1 cellular context compared by ENCODE assay signal in the genomic region with DNA sequence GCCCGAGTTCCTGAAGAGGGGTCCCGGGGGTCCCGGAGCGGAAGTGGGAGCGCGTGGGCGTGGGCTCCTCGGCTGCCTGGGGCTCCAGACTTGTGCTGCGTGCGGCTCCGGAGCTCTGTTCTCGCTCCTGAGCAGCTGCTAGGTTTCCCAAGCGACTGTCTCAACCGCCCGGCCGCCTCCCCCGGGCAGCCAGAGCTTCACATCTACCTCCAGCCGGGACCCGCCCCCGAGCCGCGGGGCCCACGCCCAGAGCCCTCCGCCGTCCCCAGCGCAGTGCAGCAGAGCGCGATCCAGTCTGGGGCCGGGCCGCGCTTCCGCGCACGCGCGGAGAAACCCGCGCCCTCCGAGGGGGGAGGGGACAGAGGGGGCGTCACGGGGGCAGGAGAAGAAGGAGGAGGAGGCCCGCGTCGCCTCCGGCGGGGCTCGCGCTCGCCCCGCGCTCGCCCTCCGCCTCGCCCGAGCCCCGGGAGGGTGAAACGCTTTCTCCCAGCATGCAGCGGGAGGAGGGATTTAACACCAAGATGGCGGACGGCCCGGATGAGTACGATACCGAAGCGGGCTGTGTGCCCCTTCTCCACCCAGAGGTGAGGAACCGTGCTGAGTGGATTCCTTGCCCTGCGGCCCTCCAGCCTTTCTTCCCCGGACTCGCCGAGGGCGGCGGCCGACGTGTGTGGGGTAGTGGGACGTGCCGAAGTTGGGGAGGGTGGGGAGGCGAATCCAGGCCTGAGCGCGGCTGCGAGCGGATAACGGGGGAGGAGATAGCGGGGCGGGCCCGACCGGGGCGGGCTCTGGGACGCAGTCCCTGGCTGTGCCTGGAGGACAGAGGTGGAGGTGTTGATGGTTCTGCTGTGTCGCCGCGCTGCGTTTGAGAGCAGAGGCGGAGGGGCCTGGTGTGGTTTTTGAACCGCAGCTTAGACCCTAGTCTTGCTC.
TF ChIP-seq lines count a peak whose summit lies in the region.

A gene with protein sequence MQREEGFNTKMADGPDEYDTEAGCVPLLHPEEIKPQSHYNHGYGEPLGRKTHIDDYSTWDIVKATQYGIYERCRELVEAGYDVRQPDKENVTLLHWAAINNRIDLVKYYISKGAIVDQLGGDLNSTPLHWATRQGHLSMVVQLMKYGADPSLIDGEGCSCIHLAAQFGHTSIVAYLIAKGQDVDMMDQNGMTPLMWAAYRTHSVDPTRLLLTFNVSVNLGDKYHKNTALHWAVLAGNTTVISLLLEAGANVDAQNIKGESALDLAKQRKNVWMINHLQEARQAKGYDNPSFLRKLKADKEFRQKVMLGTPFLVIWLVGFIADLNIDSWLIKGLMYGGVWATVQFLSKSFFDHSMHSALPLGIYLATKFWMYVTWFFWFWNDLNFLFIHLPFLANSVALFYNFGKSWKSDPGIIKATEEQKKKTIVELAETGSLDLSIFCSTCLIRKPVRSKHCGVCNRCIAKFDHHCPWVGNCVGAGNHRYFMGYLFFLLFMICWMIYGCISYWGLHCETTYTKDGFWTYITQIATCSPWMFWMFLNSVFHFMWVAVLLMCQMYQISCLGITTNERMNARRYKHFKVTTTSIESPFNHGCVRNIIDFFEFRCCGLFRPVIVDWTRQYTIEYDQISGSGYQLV (plus strand): TSS at position 370 of the 930 bp plus-strand sequence. CDS start 122 bp downstream, at position 492.

TF ChIP-seq in HepG2, 621 proteins besides CTCF, POLR2A, EP300 and RAD21 (continued from another document and continues in another):
- TF ChIP-seq, protein P1, sequence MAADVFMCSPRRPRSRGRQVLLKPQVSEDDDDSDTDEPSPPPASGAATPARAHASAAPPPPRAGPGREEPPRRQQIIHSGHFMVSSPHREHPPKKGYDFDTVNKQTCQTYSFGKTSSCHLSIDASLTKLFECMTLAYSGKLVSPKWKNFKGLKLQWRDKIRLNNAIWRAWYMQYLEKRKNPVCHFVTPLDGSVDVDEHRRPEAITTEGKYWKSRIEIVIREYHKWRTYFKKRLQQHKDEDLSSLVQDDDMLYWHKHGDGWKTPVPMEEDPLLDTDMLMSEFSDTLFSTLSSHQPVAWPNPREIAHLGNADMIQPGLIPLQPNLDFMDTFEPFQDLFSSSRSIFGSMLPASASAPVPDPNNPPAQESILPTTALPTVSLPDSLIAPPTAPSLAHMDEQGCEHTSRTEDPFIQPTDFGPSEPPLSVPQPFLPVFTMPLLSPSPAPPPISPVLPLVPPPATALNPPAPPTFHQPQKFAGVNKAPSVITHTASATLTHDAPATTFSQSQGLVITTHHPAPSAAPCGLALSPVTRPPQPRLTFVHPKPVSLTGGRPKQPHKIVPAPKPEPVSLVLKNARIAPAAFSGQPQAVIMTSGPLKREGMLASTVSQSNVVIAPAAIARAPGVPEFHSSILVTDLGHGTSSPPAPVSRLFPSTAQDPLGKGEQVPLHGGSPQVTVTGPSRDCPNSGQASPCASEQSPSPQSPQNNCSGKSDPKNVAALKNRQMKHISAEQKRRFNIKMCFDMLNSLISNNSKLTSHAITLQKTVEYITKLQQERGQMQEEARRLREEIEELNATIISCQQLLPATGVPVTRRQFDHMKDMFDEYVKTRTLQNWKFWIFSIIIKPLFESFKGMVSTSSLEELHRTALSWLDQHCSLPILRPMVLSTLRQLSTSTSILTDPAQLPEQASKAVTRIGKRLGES (CRISPR knock-in tag; IDR thresholded peaks at IDR 0.05; ENCODE audit: borderline replicate concordance) = no peak
- peak; percentile 83 for TF ChIP-seq DR1 (CRISPR knock-in tag; IDR thresholded peaks at IDR 0.05)
- no peak for TF ChIP-seq ZNF570 (CRISPR knock-in tag; IDR thresholded peaks at IDR 0.05; ENCODE audit: borderline replicate concordance)
- peak; percentile 6; the same call in 1 of the 2 replicates for TF ChIP-seq ZNF230 (CRISPR knock-in tag; IDR thresholded peaks at IDR 0.05)
- TF ChIP-seq, protein P2, sequence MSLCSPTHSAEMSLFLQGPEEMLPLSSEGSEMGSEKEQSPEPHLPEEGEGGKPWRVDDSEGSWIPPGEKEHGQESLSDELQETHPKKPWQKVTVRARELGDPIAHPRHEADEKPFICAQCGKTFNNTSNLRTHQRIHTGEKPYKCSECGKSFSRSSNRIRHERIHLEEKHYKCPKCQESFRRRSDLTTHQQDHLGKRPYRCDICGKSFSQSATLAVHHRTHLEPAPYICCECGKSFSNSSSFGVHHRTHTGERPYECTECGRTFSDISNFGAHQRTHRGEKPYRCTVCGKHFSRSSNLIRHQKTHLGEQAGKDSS (CRISPR knock-in tag; IDR thresholded peaks at IDR 0.05; ENCODE audit: borderline replicate concordance, low read depth) = no peak; the same call in 1 of the 2 replicates
- TF ChIP-seq, protein P3, sequence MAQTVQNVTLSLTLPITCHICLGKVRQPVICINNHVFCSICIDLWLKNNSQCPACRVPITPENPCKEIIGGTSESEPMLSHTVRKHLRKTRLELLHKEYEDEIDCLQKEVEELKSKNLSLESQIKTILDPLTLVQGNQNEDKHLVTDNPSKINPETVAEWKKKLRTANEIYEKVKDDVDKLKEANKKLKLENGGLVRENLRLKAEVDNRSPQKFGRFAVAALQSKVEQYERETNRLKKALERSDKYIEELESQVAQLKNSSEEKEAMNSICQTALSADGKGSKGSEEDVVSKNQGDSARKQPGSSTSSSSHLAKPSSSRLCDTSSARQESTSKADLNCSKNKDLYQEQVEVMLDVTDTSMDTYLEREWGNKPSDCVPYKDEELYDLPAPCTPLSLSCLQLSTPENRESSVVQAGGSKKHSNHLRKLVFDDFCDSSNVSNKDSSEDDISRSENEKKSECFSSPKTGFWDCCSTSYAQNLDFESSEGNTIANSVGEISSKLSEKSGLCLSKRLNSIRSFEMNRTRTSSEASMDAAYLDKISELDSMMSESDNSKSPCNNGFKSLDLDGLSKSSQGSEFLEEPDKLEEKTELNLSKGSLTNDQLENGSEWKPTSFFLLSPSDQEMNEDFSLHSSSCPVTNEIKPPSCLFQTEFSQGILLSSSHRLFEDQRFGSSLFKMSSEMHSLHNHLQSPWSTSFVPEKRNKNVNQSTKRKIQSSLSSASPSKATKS (CRISPR knock-in tag; IDR thresholded peaks at IDR 0.05) = no peak
- peak; percentile 18 for TF ChIP-seq TMF1 (CRISPR knock-in tag; IDR thresholded peaks at IDR 0.05; ENCODE audit: low read depth)
- TF ChIP-seq ZNF713 (CRISPR knock-in tag; IDR thresholded peaks at IDR 0.05) = 0 out of 2 replicates have a peak, but pooled peaks have one; percentile 44
- no peak for TF ChIP-seq TCF7 (IDR thresholded peaks at IDR 0.05; ENCODE audit: low read depth)
- no peak for TF ChIP-seq ZIK1 (CRISPR knock-in tag; IDR thresholded peaks at IDR 0.05; ENCODE audit: borderline replicate concordance, low read depth)
- peak; percentile 80 for TF ChIP-seq GATAD1 (CRISPR knock-in tag; IDR thresholded peaks at IDR 0.05)
- no peak for TF ChIP-seq CAMTA2 (CRISPR knock-in tag; IDR thresholded peaks at IDR 0.05; ENCODE audit: borderline replicate concordance)
- TF ChIP-seq, protein P4, sequence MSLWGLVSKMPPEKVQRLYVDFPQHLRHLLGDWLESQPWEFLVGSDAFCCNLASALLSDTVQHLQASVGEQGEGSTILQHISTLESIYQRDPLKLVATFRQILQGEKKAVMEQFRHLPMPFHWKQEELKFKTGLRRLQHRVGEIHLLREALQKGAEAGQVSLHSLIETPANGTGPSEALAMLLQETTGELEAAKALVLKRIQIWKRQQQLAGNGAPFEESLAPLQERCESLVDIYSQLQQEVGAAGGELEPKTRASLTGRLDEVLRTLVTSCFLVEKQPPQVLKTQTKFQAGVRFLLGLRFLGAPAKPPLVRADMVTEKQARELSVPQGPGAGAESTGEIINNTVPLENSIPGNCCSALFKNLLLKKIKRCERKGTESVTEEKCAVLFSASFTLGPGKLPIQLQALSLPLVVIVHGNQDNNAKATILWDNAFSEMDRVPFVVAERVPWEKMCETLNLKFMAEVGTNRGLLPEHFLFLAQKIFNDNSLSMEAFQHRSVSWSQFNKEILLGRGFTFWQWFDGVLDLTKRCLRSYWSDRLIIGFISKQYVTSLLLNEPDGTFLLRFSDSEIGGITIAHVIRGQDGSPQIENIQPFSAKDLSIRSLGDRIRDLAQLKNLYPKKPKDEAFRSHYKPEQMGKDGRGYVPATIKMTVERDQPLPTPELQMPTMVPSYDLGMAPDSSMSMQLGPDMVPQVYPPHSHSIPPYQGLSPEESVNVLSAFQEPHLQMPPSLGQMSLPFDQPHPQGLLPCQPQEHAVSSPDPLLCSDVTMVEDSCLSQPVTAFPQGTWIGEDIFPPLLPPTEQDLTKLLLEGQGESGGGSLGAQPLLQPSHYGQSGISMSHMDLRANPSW (CRISPR knock-in tag; IDR thresholded peaks at IDR 0.05; ENCODE audit: borderline replicate concordance) = no peak
- TF ChIP-seq, protein P5, sequence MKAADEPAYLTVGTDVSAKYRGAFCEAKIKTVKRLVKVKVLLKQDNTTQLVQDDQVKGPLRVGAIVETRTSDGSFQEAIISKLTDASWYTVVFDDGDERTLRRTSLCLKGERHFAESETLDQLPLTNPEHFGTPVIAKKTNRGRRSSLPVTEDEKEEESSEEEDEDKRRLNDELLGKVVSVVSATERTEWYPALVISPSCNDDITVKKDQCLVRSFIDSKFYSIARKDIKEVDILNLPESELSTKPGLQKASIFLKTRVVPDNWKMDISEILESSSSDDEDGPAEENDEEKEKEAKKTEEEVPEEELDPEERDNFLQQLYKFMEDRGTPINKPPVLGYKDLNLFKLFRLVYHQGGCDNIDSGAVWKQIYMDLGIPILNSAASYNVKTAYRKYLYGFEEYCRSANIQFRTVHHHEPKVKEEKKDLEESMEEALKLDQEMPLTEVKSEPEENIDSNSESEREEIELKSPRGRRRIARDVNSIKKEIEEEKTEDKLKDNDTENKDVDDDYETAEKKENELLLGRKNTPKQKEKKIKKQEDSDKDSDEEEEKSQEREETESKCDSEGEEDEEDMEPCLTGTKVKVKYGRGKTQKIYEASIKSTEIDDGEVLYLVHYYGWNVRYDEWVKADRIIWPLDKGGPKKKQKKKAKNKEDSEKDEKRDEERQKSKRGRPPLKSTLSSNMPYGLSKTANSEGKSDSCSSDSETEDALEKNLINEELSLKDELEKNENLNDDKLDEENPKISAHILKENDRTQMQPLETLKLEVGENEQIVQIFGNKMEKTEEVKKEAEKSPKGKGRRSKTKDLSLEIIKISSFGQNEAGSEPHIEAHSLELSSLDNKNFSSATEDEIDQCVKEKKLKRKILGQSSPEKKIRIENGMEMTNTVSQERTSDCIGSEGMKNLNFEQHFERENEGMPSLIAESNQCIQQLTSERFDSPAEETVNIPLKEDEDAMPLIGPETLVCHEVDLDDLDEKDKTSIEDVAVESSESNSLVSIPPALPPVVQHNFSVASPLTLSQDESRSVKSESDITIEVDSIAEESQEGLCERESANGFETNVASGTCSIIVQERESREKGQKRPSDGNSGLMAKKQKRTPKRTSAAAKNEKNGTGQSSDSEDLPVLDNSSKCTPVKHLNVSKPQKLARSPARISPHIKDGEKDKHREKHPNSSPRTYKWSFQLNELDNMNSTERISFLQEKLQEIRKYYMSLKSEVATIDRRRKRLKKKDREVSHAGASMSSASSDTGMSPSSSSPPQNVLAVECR (CRISPR knock-in tag; IDR thresholded peaks at IDR 0.05; ENCODE audit: borderline replicate concordance) = peak; percentile 72
- no peak for TF ChIP-seq SP5 (CRISPR knock-in tag; IDR thresholded peaks at IDR 0.05; ENCODE audit: borderline replicate concordance, low read depth)
- no peak for TF ChIP-seq SRSF1 (optimal IDR thresholded peaks at IDR 0.05; ENCODE audit: low read depth, low read length)
- no peak for TF ChIP-seq ZFAT (CRISPR knock-in tag; conservative IDR thresholded peaks at IDR 0.05)
- TF ChIP-seq ZMYM3 (CRISPR knock-in tag; IDR thresholded peaks at IDR 0.05) = peak; percentile 48; the same call in 1 of the 2 replicates
- no peak for TF ChIP-seq ZNF17 (CRISPR knock-in tag; IDR thresholded peaks at IDR 0.05)
- TF ChIP-seq, protein P6, sequence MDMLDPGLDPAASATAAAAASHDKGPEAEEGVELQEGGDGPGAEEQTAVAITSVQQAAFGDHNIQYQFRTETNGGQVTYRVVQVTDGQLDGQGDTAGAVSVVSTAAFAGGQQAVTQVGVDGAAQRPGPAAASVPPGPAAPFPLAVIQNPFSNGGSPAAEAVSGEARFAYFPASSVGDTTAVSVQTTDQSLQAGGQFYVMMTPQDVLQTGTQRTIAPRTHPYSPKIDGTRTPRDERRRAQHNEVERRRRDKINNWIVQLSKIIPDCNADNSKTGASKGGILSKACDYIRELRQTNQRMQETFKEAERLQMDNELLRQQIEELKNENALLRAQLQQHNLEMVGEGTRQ (IDR thresholded peaks at IDR 0.05; ENCODE audit: low read depth, low read length) = 0 out of 2 replicates have a peak, but pooled peaks have one; percentile 14
- TF ChIP-seq, protein P6 (CRISPR knock-in tag; IDR thresholded peaks at IDR 0.05; ENCODE audit: borderline replicate concordance) = no peak
- peak; percentile 30 for TF ChIP-seq IKZF4 (CRISPR knock-in tag; IDR thresholded peaks at IDR 0.05; ENCODE audit: borderline replicate concordance, low read depth, not compliant biosample characterization)
- TF ChIP-seq, protein P7, sequence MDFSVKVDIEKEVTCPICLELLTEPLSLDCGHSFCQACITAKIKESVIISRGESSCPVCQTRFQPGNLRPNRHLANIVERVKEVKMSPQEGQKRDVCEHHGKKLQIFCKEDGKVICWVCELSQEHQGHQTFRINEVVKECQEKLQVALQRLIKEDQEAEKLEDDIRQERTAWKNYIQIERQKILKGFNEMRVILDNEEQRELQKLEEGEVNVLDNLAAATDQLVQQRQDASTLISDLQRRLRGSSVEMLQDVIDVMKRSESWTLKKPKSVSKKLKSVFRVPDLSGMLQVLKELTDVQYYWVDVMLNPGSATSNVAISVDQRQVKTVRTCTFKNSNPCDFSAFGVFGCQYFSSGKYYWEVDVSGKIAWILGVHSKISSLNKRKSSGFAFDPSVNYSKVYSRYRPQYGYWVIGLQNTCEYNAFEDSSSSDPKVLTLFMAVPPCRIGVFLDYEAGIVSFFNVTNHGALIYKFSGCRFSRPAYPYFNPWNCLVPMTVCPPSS (IDR thresholded peaks at IDR 0.05) = no peak
- no peak for TF ChIP-seq ZNF816 (CRISPR knock-in tag; IDR thresholded peaks at IDR 0.05; ENCODE audit: borderline replicate concordance)
- TF ChIP-seq FOXA3 (CRISPR knock-in tag; IDR thresholded peaks at IDR 0.05) = peak; percentile 50
- peak; percentile 75 for TF ChIP-seq JUND (CRISPR knock-in tag; IDR thresholded peaks at IDR 0.05)
- no peak for TF ChIP-seq SMC3 (IDR thresholded peaks at IDR 0.05; ENCODE audit: low read length)
- TF ChIP-seq SOX6 (IDR thresholded peaks at IDR 0.05) = no peak
- TF ChIP-seq SOX6 (CRISPR knock-in tag; IDR thresholded peaks at IDR 0.05) = peak; percentile 69
- TF ChIP-seq HNRNPUL1 (IDR thresholded peaks at IDR 0.05; ENCODE audit: low read depth, low read length) = no peak
- peak; percentile 96 for TF ChIP-seq ZFY (CRISPR knock-in tag; IDR thresholded peaks at IDR 0.05)
